In genomic region chr6:165728196-165728595, GRCh38 we compare ENCODE assay signal across 31 cellular contexts.
"Had no signal": no experiment of that assay in that cellular context is flagged by ENCODE, and none has a peak within 500 bp of the region (broad histone marks: within the 10 kb centered on the region; RNA-seq: fewer than 3 reads in every experiment).

No MANE protein-coding gene starts in this region.

- H3K4me1 ChIP-seq: adrenal gland, body of pancreas, neural progenitor cell, parathyroid adenoma, psoas muscle, tibial nerve had no signal

- H2AFZ ChIP-seq: neural progenitor cell, parathyroid adenoma had no signal

- H3K27me3 ChIP-seq: adrenal gland, body of pancreas, neural progenitor cell, tibial nerve had no signal

- ATAC-seq: activated CD4-positive, CD25-positive, alpha-beta regulatory T cell treated with anti-CD3 and anti-CD28 coated beads, Interleukin-2, amount 50 U/mL, for 24 hours; body of pancreas; natural killer cell; psoas muscle; stimulated activated naive B cell treated with anti-CD40 and anti-IgM and Interleukin-4, amounts not matched to agents 10 μg/mL and 1 μg/mL and 100 μg/mL, for 72 hours had no signal

- H3K36me3 ChIP-seq: adrenal gland, cardiac muscle cell, neural progenitor cell, tibial nerve, WERI-Rb-1 had no signal

- H3K79me2 ChIP-seq: parathyroid adenoma had no signal

- H3K4me2 ChIP-seq: neural progenitor cell, smooth muscle cell had no signal

- H3K4me3 ChIP-seq: adrenal gland, body of pancreas, cardiac muscle cell, lung, neural progenitor cell, psoas muscle, smooth muscle cell, tibial nerve had no signal

- H3K36me3 Mint-ChIP-seq: activated naive CD8-positive, alpha-beta T cell treated with anti-CD3 and anti-CD28 coated beads for 36 hours; immature natural killer cell; natural killer cell; neural progenitor cell; stimulated activated naive B cell treated with anti-CD40 and anti-IgM and Interleukin-4, amounts not matched to agents 10 μg/mL and 1 μg/mL and 100 μg/mL, for 72 hours had no signal

- H3K9ac ChIP-seq: neural progenitor cell, parathyroid adenoma had no signal

- H3K4me3 Mint-ChIP-seq: activated naive CD4-positive, alpha-beta T cell treated with anti-CD3 and anti-CD28 coated beads for 36 hours; activated naive CD8-positive, alpha-beta T cell treated with anti-CD3 and anti-CD28 coated beads for 36 hours; immature natural killer cell; natural killer cell; neural progenitor cell; stimulated activated naive B cell treated with anti-CD40 and anti-IgM and Interleukin-4, amounts not matched to agents 10 μg/mL and 1 μg/mL and 100 μg/mL, for 72 hours; T-helper 1 cell treated with Interleukin-12 subunit alpha and Interleukin-12 subunit beta and Interleukin-4 antibody, amounts not matched to agents 30 μg/mL and 1 μg/mL, for 36 hours had no signal

- DNase-seq: activated CD4-positive, alpha-beta T cell treated with anti-CD3 and anti-CD28 coated beads for 48 hours; activated CD4-positive, alpha-beta T cell treated with anti-CD3 and anti-CD28 coated beads, Interleukin-2, amount 50 U/mL, for 48 hours; activated CD8-positive, alpha-beta memory T cell treated with anti-CD3 and anti-CD28 coated beads for 24 hours; activated effector memory CD4-positive, alpha-beta T cell treated with Interleukin-2 at 50 U/mL for 16 hours; activated naive CD4-positive, alpha-beta T cell treated with anti-CD3 and anti-CD28 coated beads for 36 hours; activated naive CD8-positive, alpha-beta T cell treated with anti-CD3 and anti-CD28 coated beads for 36 hours; adrenal gland; aorta; body of pancreas; effector CD4-positive, alpha-beta T cell; head of caudate nucleus; hypothalamus; immature natural killer cell; mesendoderm; natural killer cell; occipital lobe; psoas muscle; stimulated activated CD4-positive, alpha-beta T cell treated with anti-CD3 and anti-CD28 coated beads, Interleukin-1b, Interleukin-23, amount 100 ng/mL, for 48 hours; stimulated activated naive B cell treated with anti-CD40 and anti-IgM and Interleukin-4, amounts not matched to agents 10 μg/mL and 1 μg/mL and 100 μg/mL, for 72 hours; SW 1271; T1000; WERI-Rb-1 had no signal

- H3K27ac Mint-ChIP-seq: activated naive CD4-positive, alpha-beta T cell treated with anti-CD3 and anti-CD28 coated beads for 36 hours; activated naive CD8-positive, alpha-beta T cell treated with anti-CD3 and anti-CD28 coated beads for 36 hours; immature natural killer cell; natural killer cell; neural progenitor cell; stimulated activated naive B cell treated with anti-CD40 and anti-IgM and Interleukin-4, amounts not matched to agents 10 μg/mL and 1 μg/mL and 100 μg/mL, for 72 hours; T-helper 1 cell treated with Interleukin-12 subunit alpha and Interleukin-12 subunit beta and Interleukin-4 antibody, amounts not matched to agents 30 μg/mL and 1 μg/mL, for 36 hours had no signal

- H3K27ac ChIP-seq: adrenal gland, body of pancreas, cardiac muscle cell, neural progenitor cell, parathyroid adenoma, psoas muscle, tibial nerve, WERI-Rb-1 had no signal

- H3K4me1 Mint-ChIP-seq: activated naive CD8-positive, alpha-beta T cell treated with anti-CD3 and anti-CD28 coated beads for 36 hours; immature natural killer cell; natural killer cell; stimulated activated naive B cell treated with anti-CD40 and anti-IgM and Interleukin-4, amounts not matched to agents 10 μg/mL and 1 μg/mL and 100 μg/mL, for 72 hours had no signal

- H3K9me3 ChIP-seq: adrenal gland, body of pancreas, psoas muscle, tibial nerve had no signal

- FAIRE-seq: endometrium had no signal
